Comparison of ENCODE assay signal across 8 cellular contexts in genomic region chr15:74545776-74546656, GRCh38. TPM values are rescaled to one million over a fixed set of nuclear protein-coding genes. Genes with fewer than 3 reads are reported as not detected.
A peak's percentile ranks its signal among the peaks of the same experiment; 100 is the strongest.
DNase-seq lines count a peak whose midpoint lies in the region; ATAC-seq and TF ChIP-seq lines count a peak whose summit lies in the region.

No MANE protein-coding gene starts in this region.

- BruUV-seq in PC-3 (replicated peaks; lab: Mats Ljungman, UMichigan) = no TSS peak

- no peaks in the 10 kb centered on the region for H3K27me3 Mint-ChIP-seq in naive thymus-derived CD8-positive, alpha-beta T cell
- H3K27me3 Mint-ChIP-seq in stimulated activated memory B cell treated with anti-CD40 and anti-IgM and Interleukin-4, amounts not matched to agents 10 μg/mL and 1 μg/mL and 100 μg/mL, for 72 hours = no peaks in the 10 kb centered on the region

- peak overlapping the region; percentile 48 for H3K4me3 ChIP-seq in PC-3 (ENCODE audit: low read length)

- no peaks in the 10 kb centered on the region for H3K9me3 Mint-ChIP-seq in naive thymus-derived CD8-positive, alpha-beta T cell
- H3K9me3 Mint-ChIP-seq in stimulated activated memory B cell treated with anti-CD40 and anti-IgM and Interleukin-4, amounts not matched to agents 10 μg/mL and 1 μg/mL and 100 μg/mL, for 72 hours = no peaks in the 10 kb centered on the region

- in situ Hi-C loops in Caki2 (cut with HindIII; ENCODE audit: low pct_unique_long_range_greater_than_20kb, low sequenced_read_pairs) = no loop called here

- no peaks in the 10 kb centered on the region for H3K27me3 ChIP-seq in PC-3 (ENCODE audit: low read length)

- H3F3A ChIP-seq in PC-3 (ENCODE audit: low read length, unreplicated experiment) = no peaks in the 10 kb centered on the region

- intact Hi-C loops in PC-3 (cut with micrococcal nuclease) = loop anchor here (10.0 kb wide), 2 partner anchors 161 to 389 kb away; partner anchors contain the start of gene COX5A

- H3K9ac ChIP-seq in PC-3 (ENCODE audit: low read length) = no peak overlapping the region

- no peaks in the 10 kb centered on the region for H3K9me3 ChIP-seq in PC-3 (ENCODE audit: low read length)

- H2AFZ ChIP-seq in PC-3 (ENCODE audit: low read length) = no peak overlapping the region

- peak overlapping the region; percentile 80 to 92 (median 88) for H3K27ac Mint-ChIP-seq in naive thymus-derived CD8-positive, alpha-beta T cell
- H3K27ac Mint-ChIP-seq in stimulated activated memory B cell treated with anti-CD40 and anti-IgM and Interleukin-4, amounts not matched to agents 10 μg/mL and 1 μg/mL and 100 μg/mL, for 72 hours = peak overlapping the region; percentile 36

- H3K27ac ChIP-seq in PC-3 (ENCODE audit: low read length) = no peak overlapping the region

- peaks cover 30% of the 10 kb centered on the region; the same call in 1 of the 2 replicates for H3K36me3 ChIP-seq in PC-3 (ENCODE audit: low read depth, low read length)

- peak; percentile 73; the same call in 1 of the 2 replicates for TF ChIP-seq EP300 in Ishikawa (IDR thresholded peaks at IDR 0.05; ENCODE audit: borderline replicate concordance)

- peaks cover 0 to 55% (median 9%) of the 10 kb centered on the region in 3 donors for H3K36me3 Mint-ChIP-seq in naive thymus-derived CD8-positive, alpha-beta T cell
- H3K36me3 Mint-ChIP-seq in stimulated activated memory B cell treated with anti-CD40 and anti-IgM and Interleukin-4, amounts not matched to agents 10 μg/mL and 1 μg/mL and 100 μg/mL, for 72 hours = peaks cover 20% of the 10 kb centered on the region

- TF ChIP-seq RAD21 in Ishikawa (IDR thresholded peaks at IDR 0.05; ENCODE audit: low read depth) = no peak

- DNase-seq in Caki2 (ENCODE audit: low read depth) = peak; percentile 97
- peak; percentile 99 for DNase-seq in PC-3
- DNase-seq in activated T-cell treated with anti-CD3 and anti-CD28 coated beads, Interleukin-2, amount 50 U/mL, for 1 hour = peak; percentile 94
- DNase-seq in naive thymus-derived CD8-positive, alpha-beta T cell = peak; percentile 72 to 91 (median 76)

- H3K4me3 Mint-ChIP-seq in naive thymus-derived CD8-positive, alpha-beta T cell = peak overlapping the region; percentile 65 to 86 (median 74)
- H3K4me3 Mint-ChIP-seq in stimulated activated memory B cell treated with anti-CD40 and anti-IgM and Interleukin-4, amounts not matched to agents 10 μg/mL and 1 μg/mL and 100 μg/mL, for 72 hours = peak overlapping the region; percentile 62

- H3K4me1 Mint-ChIP-seq in naive thymus-derived CD8-positive, alpha-beta T cell = peaks cover 41 to 81% (median 79%) of the 10 kb centered on the region in 4 donors
- peaks cover 61% of the 10 kb centered on the region for H3K4me1 Mint-ChIP-seq in stimulated activated memory B cell treated with anti-CD40 and anti-IgM and Interleukin-4, amounts not matched to agents 10 μg/mL and 1 μg/mL and 100 μg/mL, for 72 hours

- ATAC-seq in GM21528 (IDR thresholded peaks at IDR 0.05; ENCODE audit: low FRiP score, unreplicated experiment) = peak; percentile 50
- ATAC-seq in PC-3 = peak; percentile 70
- ATAC-seq in esophagus mucosa = peak; percentile 81
- ATAC-seq in naive thymus-derived CD8-positive, alpha-beta T cell = peak; percentile 60 to 75
- ATAC-seq in stimulated activated memory B cell treated with anti-CD40 and anti-IgM and Interleukin-4, amounts not matched to agents 10 μg/mL and 1 μg/mL and 100 μg/mL, for 72 hours = peak; percentile 88

- CTCF ChIA-PET in PC-3 (lab: Charles Lee) = interaction anchor here (0.5 to 1.3 kb wide), 3 partner anchors 12 to 85 kb away, joined by 3 to 6 read pairs (median 4); partner anchors contain the start of gene UBL7

- no peaks in the 10 kb centered on the region for H3K9me2 ChIP-seq in PC-3 (replicated peaks; ENCODE audit: low read length)

- TF ChIP-seq CTCF in PC-3 (conservative IDR thresholded peaks at IDR 0.05; ENCODE audit: low read depth, low read length) = peak; percentile 38; the same call in 1 of the 2 replicates

- peaks cover 33% of the 10 kb centered on the region for H3K4me1 ChIP-seq in PC-3 (ENCODE audit: insufficient read depth, low read length)

- POLR2A ChIA-PET in PC-3 (lab: Charles Lee; ENCODE audit: unreplicated experiment) = no interaction called here
- POLR2A ChIA-PET in naive thymus-derived CD8-positive, alpha-beta T cell (lab: Charles Lee) = interaction anchor here (0.6 to 1.3 kb wide), 5 partner anchors 68 to 231 kb away, joined by 3 to 6 read pairs (median 3); partner anchors contain the start of genes CYP1A1 and UBL7

- peaks cover 90% of the 10 kb centered on the region for H3K79me2 ChIP-seq in PC-3 (ENCODE audit: low read length)

- H4K20me1 ChIP-seq in PC-3 (ENCODE audit: low read length) = peaks cover 56% of the 10 kb centered on the region

- H3K4me2 ChIP-seq in PC-3 (ENCODE audit: low read length) = peak overlapping the region; percentile 79

TF ChIP-seq in Ishikawa, 13 proteins besides CTCF, POLR2A, EP300 and RAD21:
- peak; percentile 77 for TF ChIP-seq TEAD4 (IDR thresholded peaks at IDR 0.05)
- TF ChIP-seq MAX (IDR thresholded peaks at IDR 0.05) = peak; percentile 87
- TF ChIP-seq EGR1 (IDR thresholded peaks at IDR 0.05) = peak; percentile 99
- no peak; the same call in 1 of the 2 replicates for TF ChIP-seq USF1 (IDR thresholded peaks at IDR 0.05)
- peak; percentile 96 for TF ChIP-seq TCF12 (IDR thresholded peaks at IDR 0.05; ENCODE audit: low read depth)
- peak; percentile 22; the same call in 1 of the 2 replicates for TF ChIP-seq CEBPB (IDR thresholded peaks at IDR 0.05)
- no peak for TF ChIP-seq CREB1 (IDR thresholded peaks at IDR 0.05; ENCODE audit: low read depth)
- TF ChIP-seq, protein P1, sequence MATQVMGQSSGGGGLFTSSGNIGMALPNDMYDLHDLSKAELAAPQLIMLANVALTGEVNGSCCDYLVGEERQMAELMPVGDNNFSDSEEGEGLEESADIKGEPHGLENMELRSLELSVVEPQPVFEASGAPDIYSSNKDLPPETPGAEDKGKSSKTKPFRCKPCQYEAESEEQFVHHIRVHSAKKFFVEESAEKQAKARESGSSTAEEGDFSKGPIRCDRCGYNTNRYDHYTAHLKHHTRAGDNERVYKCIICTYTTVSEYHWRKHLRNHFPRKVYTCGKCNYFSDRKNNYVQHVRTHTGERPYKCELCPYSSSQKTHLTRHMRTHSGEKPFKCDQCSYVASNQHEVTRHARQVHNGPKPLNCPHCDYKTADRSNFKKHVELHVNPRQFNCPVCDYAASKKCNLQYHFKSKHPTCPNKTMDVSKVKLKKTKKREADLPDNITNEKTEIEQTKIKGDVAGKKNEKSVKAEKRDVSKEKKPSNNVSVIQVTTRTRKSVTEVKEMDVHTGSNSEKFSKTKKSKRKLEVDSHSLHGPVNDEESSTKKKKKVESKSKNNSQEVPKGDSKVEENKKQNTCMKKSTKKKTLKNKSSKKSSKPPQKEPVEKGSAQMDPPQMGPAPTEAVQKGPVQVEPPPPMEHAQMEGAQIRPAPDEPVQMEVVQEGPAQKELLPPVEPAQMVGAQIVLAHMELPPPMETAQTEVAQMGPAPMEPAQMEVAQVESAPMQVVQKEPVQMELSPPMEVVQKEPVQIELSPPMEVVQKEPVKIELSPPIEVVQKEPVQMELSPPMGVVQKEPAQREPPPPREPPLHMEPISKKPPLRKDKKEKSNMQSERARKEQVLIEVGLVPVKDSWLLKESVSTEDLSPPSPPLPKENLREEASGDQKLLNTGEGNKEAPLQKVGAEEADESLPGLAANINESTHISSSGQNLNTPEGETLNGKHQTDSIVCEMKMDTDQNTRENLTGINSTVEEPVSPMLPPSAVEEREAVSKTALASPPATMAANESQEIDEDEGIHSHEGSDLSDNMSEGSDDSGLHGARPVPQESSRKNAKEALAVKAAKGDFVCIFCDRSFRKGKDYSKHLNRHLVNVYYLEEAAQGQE (IDR thresholded peaks at IDR 0.05; ENCODE audit: low read depth) = no peak
- no peak for TF ChIP-seq ZBTB7A (IDR thresholded peaks at IDR 0.05; ENCODE audit: low read depth)
- no peak for TF ChIP-seq YY1 (IDR thresholded peaks at IDR 0.05; ENCODE audit: low read depth)
- TF ChIP-seq NFIC (IDR thresholded peaks at IDR 0.05) = peak; percentile 100
- no peak for TF ChIP-seq TAF1 (IDR thresholded peaks at IDR 0.05; ENCODE audit: low read depth)
- peak; percentile 72 for TF ChIP-seq FOXM1 (IDR thresholded peaks at IDR 0.05; ENCODE audit: borderline replicate concordance, low read depth)

RNA-seq across cellular contexts. Expression of gene ARID3B, which starts 5.0 kb away (rescaled TPM):
- 0.68 and 2.1 TPM in 2 replicates for total RNA-seq in Caki2 (2014; rRNA removed; shearing (Covaris generic); ENCODE audit: low replicate concordance)
- total RNA-seq in PC-3 (2014; rRNA removed) (17.4 and 19.0 TPM in 2 replicates), esophagus mucosa (5.4 TPM)
- total RNA-seq in naive thymus-derived CD8-positive, alpha-beta T cell = 10 to 100 TPM; 35.8 to 37.8 TPM
- polyA plus RNA-seq in naive thymus-derived CD8-positive, alpha-beta T cell = 10 to 100 TPM in 1 of 3 donors, 1 to 10 TPM in 2; 4.0 to 13.2 (median 7.5) TPM
